Comparison of ENCODE assay signal across 23 cellular contexts in the genomic region with DNA sequence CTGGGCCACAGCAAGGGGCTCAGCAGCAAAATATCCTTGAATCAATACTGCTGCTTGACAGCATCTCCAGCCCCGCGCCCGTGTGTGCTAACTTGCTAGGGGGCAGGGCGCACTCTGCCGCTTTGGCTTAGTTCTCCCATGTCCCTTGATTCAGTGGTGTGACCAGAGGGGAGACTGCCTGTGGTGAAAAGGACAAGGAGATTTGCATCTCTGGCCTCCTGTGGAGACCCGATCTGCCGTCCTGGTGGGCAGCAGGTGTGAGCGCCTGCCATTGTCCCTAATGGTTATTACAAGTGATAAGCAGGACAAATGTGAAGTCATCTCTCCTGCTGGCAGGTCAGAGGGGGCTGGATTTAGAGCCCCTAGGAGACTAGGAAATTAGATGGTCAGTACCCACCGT.
DNase-seq lines count a peak whose midpoint lies in the region; ATAC-seq and TF ChIP-seq lines count a peak whose summit lies in the region.
"Had no signal": no experiment of that assay in that cellular context is flagged by ENCODE, and none has a peak within 500 bp of the region (broad histone marks: within the 10 kb centered on the region; RNA-seq: fewer than 3 reads in every experiment).

No MANE protein-coding gene starts in this region.

- no peak overlapping the region for H4K91ac ChIP-seq in mesenchymal stem cell (ENCODE audit: low read length)

- no peak overlapping the region for H3K18ac ChIP-seq in mesenchymal stem cell (ENCODE audit: low read depth in 1 of 2, low read length in 2 of 2)

- H3K27ac ChIP-seq in HUES48 (ENCODE audit: low read depth, low read length) (peak overlapping the region; percentile 18), WERI-Rb-1 (peak overlapping the region; percentile 85), mesenchymal stem cell (ENCODE audit: low read length, poor library complexity, severe bottlenecking) (no peak overlapping the region), spleen (no peak overlapping the region)
- H3K27ac ChIP-seq: GM23248, skin epidermis had no signal

- no peak overlapping the region for H2AFZ ChIP-seq in mesenchymal stem cell (ENCODE audit: low read depth, low read length)

- no peak for ATAC-seq in HG02973 (IDR thresholded peaks at IDR 0.05; ENCODE audit: unreplicated experiment)
- ATAC-seq: naive thymus-derived CD4-positive, alpha-beta T cell; PC-3; stimulated activated naive CD8-positive, alpha-beta T cell treated with anti-CD3 and anti-CD28 coated beads, Interleukin-15, amount 100 ng/mL, for 72 hours had no signal

- H3K23ac ChIP-seq in mesenchymal stem cell (ENCODE audit: low read length in 2 of 2): no peak overlapping the region

- no peak for TF ChIP-seq POLR2A in spleen (IDR thresholded peaks at IDR 0.05)

- no peak overlapping the region for H2BK5ac ChIP-seq in mesenchymal stem cell (ENCODE audit: low read depth, low read length, poor library complexity, severe bottlenecking)

- no peak overlapping the region for H4K8ac ChIP-seq in mesenchymal stem cell (ENCODE audit: low read length)

- H3K4me3 ChIP-seq in HUES48 (ENCODE audit: low read depth, low read length) (no peak overlapping the region), WERI-Rb-1 (ENCODE audit: low read depth, low read length) (peak overlapping the region; percentile 38), mesenchymal stem cell (ENCODE audit: insufficient read depth in 1 of 2, low read depth in 1 of 2, low read length in 2 of 2) (no peak overlapping the region), spleen (no peak overlapping the region)
- H3K4me3 ChIP-seq: skin epidermis had no signal

- H3K27me3 ChIP-seq in HUES48 (ENCODE audit: control insufficient read depth, insufficient read depth, low read length) (peaks cover 13% of the 10 kb centered on the region), WERI-Rb-1 (ENCODE audit: insufficient read depth, low read depth, severe bottlenecking) (no peaks in the 10 kb centered on the region), mesenchymal stem cell (ENCODE audit: control insufficient read depth in 1 of 2, insufficient read depth in 1 of 2, low read length in 2 of 2) (peaks cover 0 to 5% of the 10 kb centered on the region in 2 experiments), spleen (replicated peaks in 1 of 7) (no peaks in the 10 kb centered on the region)
- H3K27me3 ChIP-seq: BE2C had no signal

- no peaks in the 10 kb centered on the region for H3K9me3 ChIP-seq in HUES48 (ENCODE audit: control insufficient read depth, insufficient read depth, low read length)
- H3K9me3 ChIP-seq in WERI-Rb-1 (ENCODE audit: severe bottlenecking): peaks cover 3% of the 10 kb centered on the region
- no peaks in the 10 kb centered on the region for H3K9me3 ChIP-seq in mesenchymal stem cell (ENCODE audit: control insufficient read depth, low read length)
- H3K9me3 ChIP-seq in spleen: no peaks in the 10 kb centered on the region
- H3K9me3 ChIP-seq: BE2C had no signal

- H2BK12ac ChIP-seq in mesenchymal stem cell (ENCODE audit: low read length in 2 of 2): no peak overlapping the region

- no peaks in the 10 kb centered on the region for H3K79me1 ChIP-seq in mesenchymal stem cell (replicated peaks; ENCODE audit: low read length, poor library complexity, severe bottlenecking)

- H3K9ac ChIP-seq in HUES48 (ENCODE audit: low read depth, low read length) (no peak overlapping the region), mesenchymal stem cell (ENCODE audit: low read length) (no peak overlapping the region)

- DNase-seq in COR-L47 (lab: John Stamatoyannopoulos, UW) (peak; percentile 55), WERI-Rb-1 (peak; percentile 90), mesenchymal stem cell (no peak), SHP77 treated with DMSO at 0.1 percent for 48 hours (lab: John Stamatoyannopoulos, UW) (no peak), spleen (no peak)
- DNase-seq: activated CD4-positive, alpha-beta T cell treated with anti-CD3 and anti-CD28 coated beads, Interleukin-2, amount 10 ng/mL, durations not matched to agents 24 days and 14 days; activated gamma-delta T cell treated with Interleukin-2 at 50 U/mL for 16 hours; activated T-cell treated with anti-CD3 and anti-CD28 coated beads, Interleukin-2, amount 50 U/mL, for 24 hours; CD8-positive, alpha-beta memory T cell; central memory CD4-positive, alpha-beta T cell; DMS53; islet precursor cell; naive thymus-derived CD4-positive, alpha-beta T cell; PC-3; stimulated activated CD4-positive, alpha-beta T cell treated with anti-CD3 and anti-CD28 coated beads, Interleukin-1b, Interleukin-23, amount 100 ng/mL, for 48 hours; stimulated activated CD8-positive, alpha-beta memory T cell treated with anti-CD3 and anti-CD28 coated beads, Interleukin-4, amount 100 ng/mL, for 48 hours; stimulated activated naive CD8-positive, alpha-beta T cell treated with anti-CD3 and anti-CD28 coated beads, Interleukin-15, amount 100 ng/mL, for 72 hours; T-helper 2 cell had no signal

- WGBS in mesenchymal stem cell: 45% methylated on average over 9 of the region's 9 CpGs
- WGBS in spleen, 5 donors: 80 to 88% (median 85%) methylated on average over 9 of the region's 9 CpGs

- no peak overlapping the region for H2BK120ac ChIP-seq in mesenchymal stem cell (ENCODE audit: low read depth, low read length)

- intact Hi-C loops in spleen (cut with DNase I; ENCODE audit: low total_unique reads): no loop called here

- H3K4me1 ChIP-seq in HUES48 (ENCODE audit: control insufficient read depth, insufficient read depth, low read length): peaks cover 18% of the 10 kb centered on the region
- H3K4me1 ChIP-seq in mesenchymal stem cell (ENCODE audit: control insufficient read depth, insufficient read depth, low read depth, low read length): peaks cover 26% of the 10 kb centered on the region
- no peaks in the 10 kb centered on the region for H3K4me1 ChIP-seq in spleen

- no peak overlapping the region for H2BK15ac ChIP-seq in mesenchymal stem cell (ENCODE audit: low read depth, poor library complexity, severe bottlenecking)

- no peak overlapping the region for H2AK5ac ChIP-seq in mesenchymal stem cell (ENCODE audit: low read length, severe bottlenecking)

- no peak for TF ChIP-seq CTCF in WERI-Rb-1 (IDR thresholded peaks at IDR 0.05; ENCODE audit: low read depth, low read length)
- TF ChIP-seq CTCF in spleen (IDR thresholded peaks at IDR 0.05 in 8 of 11, conservative IDR thresholded peaks at IDR 0.05 in 3 of 11): no peak

- H3K36me3 ChIP-seq in HUES48 (ENCODE audit: control insufficient read depth, insufficient read depth, low read length) (no peaks in the 10 kb centered on the region), WERI-Rb-1 (no peaks in the 10 kb centered on the region), mesenchymal stem cell (ENCODE audit: control insufficient read depth in 1 of 2, insufficient read depth in 2 of 2, low read depth in 1 of 2, low read length in 2 of 2) (no peaks in the 10 kb centered on the region), spleen (no peaks in the 10 kb centered on the region)
- H3K36me3 ChIP-seq: BE2C had no signal

- H3K14ac ChIP-seq in mesenchymal stem cell (ENCODE audit: low read length in 2 of 2): no peak overlapping the region

- H3K4ac ChIP-seq in mesenchymal stem cell (ENCODE audit: low read depth in 1 of 2, low read length in 2 of 2): no peak overlapping the region

- H3K4me2 ChIP-seq in mesenchymal stem cell (ENCODE audit: low read length, poor library complexity, severe bottlenecking): peak overlapping the region; percentile 66

Comparison
In these comparisons a context has a peak if more than half of its experiments do, and no peak if none do; other contexts are left out.
1. DNase-seq: peak in COR-L47 (single experiment) and WERI-Rb-1 (single experiment); none in mesenchymal stem cell (single experiment), SHP77 treated with DMSO at 0.1 percent for 48 hours (single experiment) and spleen (single experiment).
2. H3K27ac ChIP-seq: peak in HUES48 (single experiment) and WERI-Rb-1 (single experiment); none in mesenchymal stem cell (single experiment) and spleen (0 of 8).